Comparison of ENCODE assay signal across 8 cellular contexts in the genomic region with DNA sequence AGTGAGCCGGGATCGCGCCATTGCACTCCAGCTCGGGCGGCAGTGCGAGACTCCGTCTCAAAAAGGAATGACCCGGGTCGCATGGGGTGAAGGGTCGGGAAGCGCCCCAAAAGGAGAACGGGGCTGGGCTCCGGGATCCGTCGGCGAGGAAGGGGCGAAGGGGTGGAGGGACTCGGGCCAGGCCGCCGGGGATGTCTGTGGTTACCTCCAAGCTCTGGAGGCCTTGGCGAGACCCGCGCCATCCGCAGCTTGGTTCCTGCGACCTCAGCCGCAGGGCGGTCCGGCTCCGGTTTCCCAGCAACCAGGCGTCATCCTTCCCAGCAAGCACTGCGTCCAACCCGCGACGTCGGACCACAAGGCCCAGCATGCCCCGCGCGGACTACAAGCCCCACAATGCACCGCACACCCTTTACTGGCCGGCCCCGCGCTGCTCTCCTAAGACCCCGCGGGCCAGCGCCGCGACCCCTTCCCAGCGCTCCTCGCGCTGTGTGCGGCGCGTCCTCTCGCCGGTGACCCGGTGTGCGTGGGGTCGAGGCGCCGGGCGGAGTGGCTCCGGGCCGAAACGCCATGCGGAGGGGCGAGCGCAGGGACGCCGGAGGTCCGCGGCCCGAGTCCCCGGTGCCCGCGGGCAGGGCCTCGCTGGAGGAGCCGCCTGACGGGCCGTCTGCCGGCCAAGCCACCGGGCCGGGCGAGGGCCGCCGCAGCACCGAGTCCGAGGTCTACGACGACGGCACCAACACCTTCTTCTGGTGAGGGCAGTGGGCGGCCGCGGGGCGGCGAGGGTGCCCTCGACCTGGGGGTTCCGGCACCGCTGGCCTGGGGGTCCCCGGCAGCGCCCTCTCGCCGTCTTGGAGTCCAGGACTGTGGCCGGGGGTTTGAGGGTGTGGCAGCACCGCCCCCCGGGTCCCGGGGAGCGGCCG. TPM values are rescaled to one million over a fixed set of nuclear protein-coding genes. Genes with fewer than 3 reads are reported as not detected.
A peak's percentile ranks its signal among the peaks of the same experiment; 100 is the strongest.
DNase-seq lines count a peak whose midpoint lies in the region; ATAC-seq and TF ChIP-seq lines count a peak whose summit lies in the region.

A gene (plus strand): TSS at position 391 of the 920 bp plus-strand sequence. CDS start 177 bp downstream, at position 568.

- peaks cover 4% of the 10 kb centered on the region for H3K36me3 Mint-ChIP-seq in type B pancreatic cell

- H3K9me3 Mint-ChIP-seq in type B pancreatic cell: no peaks in the 10 kb centered on the region

- TF ChIP-seq CTCF in GM12864 (IDR thresholded peaks at IDR 0.05; ENCODE audit: low read depth, low read length, missing control alignments) (no peak), type B pancreatic cell (conservative IDR thresholded peaks at IDR 0.05) (no peak)

- intact Hi-C loops in cardiac septum (cut with DNase I): loop anchor here (1.0 to 5.0 kb wide), 4 partner anchors 43 to 242 kb away; a partner anchor contains a TSS

- peak within 1 kb of the TSS; percentile 95 for H3K27ac Mint-ChIP-seq in type B pancreatic cell

- peak within 1 kb of the TSS; percentile 95 for H3K4me3 ChIP-seq in GM12864 (ENCODE audit: low read depth, low read length)

- DNase-seq in GM12864 (ENCODE audit: low read depth): peak; percentile 91
- DNase-seq in NCI-H1417 (lab: John Stamatoyannopoulos, UW): peak; percentile 94 to 96 (median 96)
- DNase-seq in SW 1271 (lab: John Stamatoyannopoulos, UW): peak; percentile 80 to 93
- DNase-seq in activated naive CD8-positive, alpha-beta T cell treated with anti-CD3 and anti-CD28 coated beads, Interleukin-2, amount 50 U/mL, for 16 hours (ENCODE audit: low read depth, low spot score): peak; percentile 88
- peak; percentile 99 for DNase-seq in cardiac septum (ENCODE audit: low spot score)
- DNase-seq in pons (ENCODE audit: low spot score): peak; percentile 89
- DNase-seq in type B pancreatic cell (ENCODE audit: extremely low spot score, unreplicated experiment): peak; percentile 96

- no peaks in the 10 kb centered on the region for H3K27me3 Mint-ChIP-seq in type B pancreatic cell

- peaks cover 6% of the 10 kb centered on the region for H3K4me1 Mint-ChIP-seq in type B pancreatic cell (ENCODE audit: unreplicated experiment)

- ATAC-seq in HG02759 (IDR thresholded peaks at IDR 0.05; ENCODE audit: unreplicated experiment): peak; percentile 81

- peak within 1 kb of the TSS; percentile 100 for H3K4me3 Mint-ChIP-seq in type B pancreatic cell

RNA-seq across cellular contexts. Expression of the gene that starts here (rescaled TPM):
- total RNA-seq in cardiac septum: 24.9 TPM
- total RNA-seq in type B pancreatic cell (ENCODE audit: low replicate concordance): 33.6 and 46.9 TPM in 2 replicates

Comparison
In these comparisons a context has a peak if more than half of its experiments do, and no peak if none do; other contexts are left out.
1. Peak in every context shown above with its lines: DNase-seq, ATAC-seq and H3K4me3 ChIP-seq.